ENCODE assay signal across 19 cellular contexts in genomic region chr9:83155733-83156132, GRCh38.
"Had no signal": no experiment of that assay in that cellular context is flagged by ENCODE, and none has a peak within 500 bp of the region (broad histone marks: within the 10 kb centered on the region; RNA-seq: fewer than 3 reads in every experiment).

No MANE protein-coding gene starts in this region.

- H3K4me3 Mint-ChIP-seq: immature natural killer cell; naive thymus-derived CD8-positive, alpha-beta T cell; stimulated activated memory B cell treated with anti-CD40 and anti-IgM and Interleukin-4, amounts not matched to agents 10 μg/mL and 1 μg/mL and 100 μg/mL, for 72 hours; stimulated activated naive CD8-positive, alpha-beta T cell treated with anti-CD3 and anti-CD28 coated beads, Interleukin-15, Interleukin-2, amounts not matched to agents 100 ng/mL and 50 ng/mL, for 24 hours had no signal

- DNase-seq: effector memory CD4-positive, alpha-beta T cell; glutamatergic neuron; immature natural killer cell; left ventricle myocardium superior; mesendoderm; mucosa of descending colon; naive thymus-derived CD8-positive, alpha-beta T cell; posterior cingulate gyrus; right cardiac atrium; stimulated activated CD4-positive, alpha-beta T cell treated with anti-CD3 and anti-CD28 coated beads, Interleukin-2, amount 100 ng/mL, for 48 hours; testis; transverse colon had no signal

- H3K4me1 Mint-ChIP-seq: immature natural killer cell; naive thymus-derived CD8-positive, alpha-beta T cell; stimulated activated memory B cell treated with anti-CD40 and anti-IgM and Interleukin-4, amounts not matched to agents 10 μg/mL and 1 μg/mL and 100 μg/mL, for 72 hours had no signal

- H3K4me1 ChIP-seq: esophagus muscularis mucosa, gastroesophageal sphincter, testis, transverse colon had no signal

- H3K27me3 ChIP-seq: esophagus muscularis mucosa, gastroesophageal sphincter, neutrophil, testis, transverse colon had no signal

- H3K9me3 Mint-ChIP-seq: stimulated activated naive CD8-positive, alpha-beta T cell treated with anti-CD3 and anti-CD28 coated beads, Interleukin-15, Interleukin-2, amounts not matched to agents 100 ng/mL and 50 ng/mL, for 24 hours had no signal

- H3K4me3 ChIP-seq: esophagus muscularis mucosa, gastroesophageal sphincter, lung, mucosa of descending colon, smooth muscle cell, testis, transverse colon had no signal

- H3K27me3 Mint-ChIP-seq: stimulated activated memory B cell treated with anti-CD40 and anti-IgM and Interleukin-4, amounts not matched to agents 10 μg/mL and 1 μg/mL and 100 μg/mL, for 72 hours; stimulated activated naive CD8-positive, alpha-beta T cell treated with anti-CD3 and anti-CD28 coated beads, Interleukin-15, Interleukin-2, amounts not matched to agents 100 ng/mL and 50 ng/mL, for 24 hours had no signal

- H3K4me2 ChIP-seq: smooth muscle cell had no signal

- H3K36me3 Mint-ChIP-seq: immature natural killer cell had no signal

- H3K36me3 ChIP-seq: esophagus muscularis mucosa, gastroesophageal sphincter, neutrophil, transverse colon had no signal

- H3K27ac Mint-ChIP-seq: immature natural killer cell; naive thymus-derived CD8-positive, alpha-beta T cell; stimulated activated memory B cell treated with anti-CD40 and anti-IgM and Interleukin-4, amounts not matched to agents 10 μg/mL and 1 μg/mL and 100 μg/mL, for 72 hours; stimulated activated naive CD8-positive, alpha-beta T cell treated with anti-CD3 and anti-CD28 coated beads, Interleukin-15, Interleukin-2, amounts not matched to agents 100 ng/mL and 50 ng/mL, for 24 hours had no signal

- H3K9me3 ChIP-seq: esophagus muscularis mucosa, gastroesophageal sphincter, mucosa of descending colon, neutrophil, testis, transverse colon had no signal

- ATAC-seq: gastroesophageal sphincter; left ventricle myocardium superior; mucosa of descending colon; naive thymus-derived CD8-positive, alpha-beta T cell; right cardiac atrium; stimulated activated memory B cell treated with anti-CD40 and anti-IgM and Interleukin-4, amounts not matched to agents 10 μg/mL and 1 μg/mL and 100 μg/mL, for 72 hours had no signal

- H3K27ac ChIP-seq: esophagus muscularis mucosa, gastroesophageal sphincter, neutrophil, testis, transverse colon had no signal
